ENCODE assay signal across 25 cellular contexts in genomic region chr10:18351426-18351825, GRCh38.
A peak's percentile ranks its signal among the peaks of the same experiment; 100 is the strongest.
DNase-seq lines count a peak whose midpoint lies in the region; ATAC-seq, FAIRE-seq and TF ChIP-seq lines count a peak whose summit lies in the region.
"Had no signal": no experiment of that assay in that cellular context is flagged by ENCODE, and none has a peak within 500 bp of the region (broad histone marks: within the 10 kb centered on the region; RNA-seq: fewer than 3 reads in every experiment).

No MANE protein-coding gene starts in this region.

- RAD21 ChIA-PET in GM12878 (lab: Charles Lee; ENCODE audit: unreplicated experiment) = no interaction called here

- SMC1A ChIA-PET in GM12878 (lab: Charles Lee; ENCODE audit: uncharacterized antibody, unreplicated experiment) = interaction anchor here (0.7 to 1.4 kb wide), 2 partner anchors 67 to 166 kb away, joined by 3 read pairs; no protein-coding TSS in a partner anchor

- H3K9me2 ChIP-seq in DOHH2 (replicated peaks; ENCODE audit: control insufficient read depth, low read length) = no peaks in the 10 kb centered on the region

- no peaks in the 10 kb centered on the region for H4K20me1 ChIP-seq in DOHH2 (ENCODE audit: control insufficient read depth, insufficient read depth, low read depth, low read length)
- H4K20me1 ChIP-seq in GM12878 (ENCODE audit: control insufficient read depth, insufficient read depth) = no peaks in the 10 kb centered on the region

- in situ Hi-C loops in GM12878 (cut with MboI) = no loop called here

- no peak for TF ChIP-seq POLR2A in heart left ventricle (IDR thresholded peaks at IDR 0.05)
- no peak for TF ChIP-seq POLR2A in GM12878 (IDR thresholded peaks at IDR 0.05; ENCODE audit: low read depth, low read length)

- peak overlapping the region; percentile 51 for H3K4me2 ChIP-seq in DOHH2 (ENCODE audit: low read length)
- no peak overlapping the region for H3K4me2 ChIP-seq in GM12878 (ENCODE audit: control insufficient read depth, insufficient read depth)

- H3F3A ChIP-seq in DOHH2 (ENCODE audit: control insufficient read depth, insufficient read depth) = no peaks in the 10 kb centered on the region

- TF ChIP-seq CTCF in heart left ventricle (IDR thresholded peaks at IDR 0.05) (no peak), DOHH2 (IDR thresholded peaks at IDR 0.05; ENCODE audit: low read depth, low read length, poor library complexity, severe bottlenecking) (no peak), GM12878 (IDR thresholded peaks at IDR 0.05 in 2 of 3, conservative IDR thresholded peaks at IDR 0.05 in 1 of 3; ENCODE audit: control insufficient read depth in 2 of 3, extremely low read depth in 1 of 3, insufficient read depth in 1 of 3, low read depth in 3 of 3, low read length in 3 of 3) (no peak)

- CTCF ChIA-PET in GM12878 (lab: Yijun Ruan, JAX) = interaction anchor here (1.1 kb wide), 1 partner anchor 15 kb away, joined by 3 read pairs; no protein-coding TSS in a partner anchor

- H2AFZ ChIP-seq in GM12878 (ENCODE audit: control insufficient read depth, low read depth, low read length) = no peak overlapping the region

- DNase-seq in heart left ventricle (no peak), Right ventricle myocardium superior (no peak), GM12878 (ENCODE audit: low read depth, low spot score) (no peak)
- DNase-seq in activated T-cell treated with anti-CD3 and anti-CD28 coated beads, Interleukin-2, amount 50 U/mL, for 24 hours = no peak
- DNase-seq: Caco-2; CD8-positive, alpha-beta T cell; DMS79; HCEC 1CT; Karpas-422; NCI-H1092 treated with DMSO at 0.1 percent for 48 hours; NCI-H1436; NCI-H187; NCI-H2081 treated with DMSO at 0.1 percent for 48 hours; NCI-H748 treated with DMSO at 0.1 percent for 48 hours; RPMI8226; SHP77 treated with DMSO at 0.1 percent for 48 hours; SW 1271 had no signal

- H3K36me3 Mint-ChIP-seq in activated T-cell treated with anti-CD3 and anti-CD28 coated beads, Interleukin-2, amount 50 U/mL, for 24 hours (ENCODE audit: low read depth) = no peaks in the 10 kb centered on the region
- H3K36me3 Mint-ChIP-seq: CD8-positive, alpha-beta T cell had no signal

- no peak for TF ChIP-seq EP300 in GM12878 (IDR thresholded peaks at IDR 0.05; ENCODE audit: borderline replicate concordance in 1 of 2, control insufficient read depth in 1 of 2, low read depth in 2 of 2, low read length in 2 of 2)

- H3K27ac Mint-ChIP-seq in activated T-cell treated with anti-CD3 and anti-CD28 coated beads, Interleukin-2, amount 50 U/mL, for 24 hours = no peak overlapping the region
- H3K27ac Mint-ChIP-seq: CD8-positive, alpha-beta T cell; T-helper 1 cell treated with Interleukin-12 subunit alpha and Interleukin-12 subunit beta and Interleukin-4 antibody, amounts not matched to agents 30 μg/mL and 1 μg/mL, for 36 hours had no signal

- no peaks in the 10 kb centered on the region for H3K27me3 Mint-ChIP-seq in activated T-cell treated with anti-CD3 and anti-CD28 coated beads, Interleukin-2, amount 50 U/mL, for 24 hours

- peak overlapping the region in 11 of 12 donors; percentile 1 to 65 (median 50) for H3K27ac ChIP-seq in heart left ventricle
- H3K27ac ChIP-seq in DOHH2 (ENCODE audit: low read depth, low read length) = peak overlapping the region; percentile 51
- no peak overlapping the region for H3K27ac ChIP-seq in GM12878 (ENCODE audit: control insufficient read depth, insufficient read depth)
- H3K27ac ChIP-seq: C4-2B had no signal

- ATAC-seq in heart left ventricle (no peak), Right ventricle myocardium superior (ENCODE audit: poor library complexity) (no peak), HG02678 (IDR thresholded peaks at IDR 0.05; ENCODE audit: unreplicated experiment) (peak; percentile 60), GM12878 (peak; percentile 44), GM18502 (IDR thresholded peaks at IDR 0.05; ENCODE audit: poor library complexity, unreplicated experiment) (no peak), GM19395 (IDR thresholded peaks at IDR 0.05; ENCODE audit: unreplicated experiment) (no peak)
- ATAC-seq: CD8-positive, alpha-beta T cell; HepG2 had no signal

- H3K9me3 ChIP-seq in heart left ventricle (no peaks in the 10 kb centered on the region), DOHH2 (ENCODE audit: control insufficient read depth, insufficient read depth, low read length) (no peaks in the 10 kb centered on the region), GM12878 (replicated peaks; ENCODE audit: control insufficient read depth, insufficient read depth, low read length) (no peaks in the 10 kb centered on the region)
- H3K9me3 ChIP-seq: Caco-2 had no signal

- peaks cover 0 to 19% (median 2%) of the 10 kb centered on the region in 12 donors for H3K4me1 ChIP-seq in heart left ventricle
- peaks cover 24% of the 10 kb centered on the region for H3K4me1 ChIP-seq in DOHH2 (ENCODE audit: control insufficient read depth, low read length)
- H3K4me1 ChIP-seq in GM12878 (ENCODE audit: control insufficient read depth, insufficient read depth, low read length) = no peaks in the 10 kb centered on the region
- H3K4me1 ChIP-seq: Caco-2 had no signal

- no peak for FAIRE-seq in GM12878 (lab: Jason Lieb, UNC)
- FAIRE-seq: H1, HepG2 had no signal

- no TSS peak for BruUV-seq in GM12878 (replicated peaks; lab: Mats Ljungman, UMichigan)

- WGBS in heart left ventricle, 4 donors = 36 to 46% (median 40%) methylated on average over 2 of the region's 2 CpGs
- WGBS in GM12878 (ENCODE audit: insufficient coverage, insufficient replicate concordance, low lambda C conversion rate, missing lambda C conversion rate) = 3% methylated on average over 2 of the region's 2 CpGs

- H3K4me3 ChIP-seq in heart left ventricle (peak overlapping the region in 2 of 12 donors; percentile 4 to 24), DOHH2 (ENCODE audit: low read length) (peak overlapping the region; percentile 29; the same call in 1 of the 2 replicates), GM12878 (no peak overlapping the region)

- no peak overlapping the region for H3K9ac ChIP-seq in GM12878 (ENCODE audit: control insufficient read depth, insufficient read depth, low read length)

- H3K27me3 ChIP-seq in heart left ventricle (no peaks in the 10 kb centered on the region), DOHH2 (ENCODE audit: control insufficient read depth, low read length) (no peaks in the 10 kb centered on the region), GM12878 (replicated peaks in 1 of 2; ENCODE audit: control insufficient read depth in 2 of 2, insufficient read depth in 2 of 2, low read length in 1 of 2) (no peaks in the 10 kb centered on the region)

- intact Hi-C loops in heart left ventricle (cut with DNase I) = loop anchor here in 1 of 10 donors (5.0 kb wide), 1 partner anchor 111 kb away; no protein-coding TSS in a partner anchor
- intact Hi-C loops in Right ventricle myocardium superior (cut with DNase I) = no loop called here
- intact Hi-C loops in GM12878 (cut with micrococcal nuclease; ENCODE audit: unreplicated experiment) = no loop called here

- no peak overlapping the region for H3K4me3 Mint-ChIP-seq in activated T-cell treated with anti-CD3 and anti-CD28 coated beads, Interleukin-2, amount 50 U/mL, for 24 hours
- H3K4me3 Mint-ChIP-seq: CD8-positive, alpha-beta T cell; T-helper 1 cell treated with Interleukin-12 subunit alpha and Interleukin-12 subunit beta and Interleukin-4 antibody, amounts not matched to agents 30 μg/mL and 1 μg/mL, for 36 hours had no signal

- POLR2A ChIA-PET in GM12878 (lab: Charles Lee) = no interaction called here

- H3K36me3 ChIP-seq in heart left ventricle (peaks cover 0 to 2% (median 0%) of the 10 kb centered on the region in 9 donors), DOHH2 (ENCODE audit: control insufficient read depth, low read length) (no peaks in the 10 kb centered on the region), GM12878 (ENCODE audit: control insufficient read depth in 2 of 2, insufficient read depth in 2 of 2, low read length in 1 of 2) (no peaks in the 10 kb centered on the region)

- H3K9me3 Mint-ChIP-seq in activated T-cell treated with anti-CD3 and anti-CD28 coated beads, Interleukin-2, amount 50 U/mL, for 24 hours = no peaks in the 10 kb centered on the region
- H3K9me3 Mint-ChIP-seq: CD8-positive, alpha-beta T cell; T-helper 1 cell treated with Interleukin-12 subunit alpha and Interleukin-12 subunit beta and Interleukin-4 antibody, amounts not matched to agents 30 μg/mL and 1 μg/mL, for 36 hours had no signal

- no peaks in the 10 kb centered on the region for H3K4me1 Mint-ChIP-seq in activated T-cell treated with anti-CD3 and anti-CD28 coated beads, Interleukin-2, amount 50 U/mL, for 24 hours (ENCODE audit: low read depth)

- no peak for TF ChIP-seq RAD21 in GM12878 (IDR thresholded peaks at IDR 0.05; ENCODE audit: insufficient read depth, low read depth, low read length)

- H3K79me2 ChIP-seq in DOHH2 (ENCODE audit: control insufficient read depth, low read length) (no peaks in the 10 kb centered on the region), GM12878 (ENCODE audit: control insufficient read depth, insufficient read depth, low read length) (no peaks in the 10 kb centered on the region)

TF ChIP-seq in GM12878, 131 proteins besides CTCF, POLR2A, EP300 and RAD21:
- TF ChIP-seq HDAC6 (IDR thresholded peaks at IDR 0.05; ENCODE audit: unreplicated experiment) (no peak), FOXK2 (IDR thresholded peaks at IDR 0.05) (no peak), MXI1 (IDR thresholded peaks at IDR 0.05; ENCODE audit: low read depth, low read length) (no peak), IKZF2 (IDR thresholded peaks at IDR 0.05) (no peak), IRF3 (IDR thresholded peaks at IDR 0.05) (no peak), HDAC2 (IDR thresholded peaks at IDR 0.05) (no peak)

Comparison
In these comparisons a context has a peak if more than half of its experiments do, and no peak if none do; other contexts are left out.
1. ATAC-seq: peak in HG02678 (single experiment) and GM12878 (single experiment); none in heart left ventricle (0 of 4), Right ventricle myocardium superior (single experiment), GM18502 (single experiment) and GM19395 (single experiment).